22 cellular contexts compared by ENCODE assay signal in genomic region chr3:126889276-126890201, GRCh38.
"Had no signal": no experiment of that assay in that cellular context is flagged by ENCODE, and none has a peak within 500 bp of the region (broad histone marks: within the 10 kb centered on the region; RNA-seq: fewer than 3 reads in every experiment).

No MANE protein-coding gene starts in this region.

- H3K9me3 ChIP-seq: gastrocnemius medialis, heart left ventricle, left ventricle myocardium inferior, pancreas, spleen, thoracic aorta, upper lobe of left lung had no signal

- H3K4me1 Mint-ChIP-seq: activated naive CD8-positive, alpha-beta T cell treated with anti-CD3 and anti-CD28 coated beads, Interleukin-2, amount 50 U/mL, for 24 hours; stimulated activated naive B cell treated with anti-CD40 and anti-IgM and Interleukin-4, amounts not matched to agents 10 μg/mL and 1 μg/mL and 100 μg/mL, for 72 hours had no signal

- H3K9ac ChIP-seq: neural progenitor cell had no signal

- H3K9me3 Mint-ChIP-seq: activated CD4-positive, alpha-beta T cell treated with anti-CD3 and anti-CD28 coated beads, Interleukin-2, amount 10 ng/mL, durations not matched to agents 7 days and 5 days; activated naive CD4-positive, alpha-beta T cell treated with anti-CD3 and anti-CD28 coated beads, Interleukin-2, amount 10 ng/mL, durations not matched to agents 7 days and 5 days; activated naive CD8-positive, alpha-beta T cell treated with anti-CD3 and anti-CD28 coated beads, Interleukin-2, amount 50 U/mL, for 24 hours; activated T-cell treated with anti-CD3 and anti-CD28 coated beads, Interleukin-2, amount 50 U/mL, for 24 hours; brain; neural progenitor cell; stimulated activated naive B cell treated with anti-CD40 and anti-IgM and Interleukin-4, amounts not matched to agents 10 μg/mL and 1 μg/mL and 100 μg/mL, for 72 hours; T-cell had no signal

- H3K36me3 ChIP-seq: gastrocnemius medialis, heart left ventricle, neural progenitor cell, pancreas, thoracic aorta, upper lobe of left lung had no signal

- H3K27ac Mint-ChIP-seq: activated CD4-positive, alpha-beta T cell treated with anti-CD3 and anti-CD28 coated beads, Interleukin-2, amount 10 ng/mL, durations not matched to agents 7 days and 5 days; activated CD8-positive, alpha-beta T cell treated with anti-CD3 and anti-CD28 coated beads, Interleukin-2, amount 10 ng/mL, durations not matched to agents 7 days and 5 days; activated naive CD4-positive, alpha-beta T cell treated with anti-CD3 and anti-CD28 coated beads, Interleukin-2, amount 10 ng/mL, durations not matched to agents 7 days and 5 days; activated naive CD8-positive, alpha-beta T cell treated with anti-CD3 and anti-CD28 coated beads, Interleukin-2, amount 50 U/mL, for 24 hours; activated T-cell treated with anti-CD3 and anti-CD28 coated beads, Interleukin-2, amount 50 U/mL, for 24 hours; T-cell had no signal

- H3K27ac ChIP-seq: gastrocnemius medialis, heart left ventricle, left ventricle myocardium inferior, neural progenitor cell, pancreas, spleen, thoracic aorta, upper lobe of left lung had no signal

- H3K4me3 Mint-ChIP-seq: activated CD4-positive, alpha-beta T cell treated with anti-CD3 and anti-CD28 coated beads, Interleukin-2, amount 10 ng/mL, durations not matched to agents 7 days and 5 days; activated CD8-positive, alpha-beta T cell treated with anti-CD3 and anti-CD28 coated beads, Interleukin-2, amount 10 ng/mL, durations not matched to agents 7 days and 5 days; activated naive CD4-positive, alpha-beta T cell treated with anti-CD3 and anti-CD28 coated beads, Interleukin-2, amount 10 ng/mL, durations not matched to agents 7 days and 5 days; activated naive CD8-positive, alpha-beta T cell treated with anti-CD3 and anti-CD28 coated beads, Interleukin-2, amount 50 U/mL, for 24 hours; activated T-cell treated with anti-CD3 and anti-CD28 coated beads, Interleukin-2, amount 50 U/mL, for 24 hours; brain; neural progenitor cell; stimulated activated naive B cell treated with anti-CD40 and anti-IgM and Interleukin-4, amounts not matched to agents 10 μg/mL and 1 μg/mL and 100 μg/mL, for 72 hours; T-cell had no signal

- H3K4me1 ChIP-seq: neural progenitor cell, pancreas had no signal

- H3K4me2 ChIP-seq: neural progenitor cell had no signal

- H3K36me3 Mint-ChIP-seq: activated naive CD4-positive, alpha-beta T cell treated with anti-CD3 and anti-CD28 coated beads, Interleukin-2, amount 10 ng/mL, durations not matched to agents 7 days and 5 days; brain had no signal

- H3K4me3 ChIP-seq: gastrocnemius medialis, heart left ventricle, left ventricle myocardium inferior, neural progenitor cell, pancreas, spleen, thoracic aorta, upper lobe of left lung had no signal

- DNase-seq: activated CD4-positive, alpha-beta T cell treated with anti-CD3 and anti-CD28 coated beads, Interleukin-2, amount 10 ng/mL, durations not matched to agents 7 days and 5 days; activated CD8-positive, alpha-beta T cell treated with anti-CD3 and anti-CD28 coated beads, Interleukin-2, amount 10 ng/mL, durations not matched to agents 7 days and 5 days; activated naive CD4-positive, alpha-beta T cell treated with anti-CD3 and anti-CD28 coated beads, Interleukin-2, amount 10 ng/mL, durations not matched to agents 7 days and 5 days; activated naive CD8-positive, alpha-beta T cell treated with anti-CD3 and anti-CD28 coated beads, Interleukin-2, amount 50 U/mL, for 24 hours; activated T-cell treated with anti-CD3 and anti-CD28 coated beads, Interleukin-2, amount 50 U/mL, for 24 hours; central memory CD4-positive, alpha-beta T cell; cortex of kidney; gastrocnemius medialis; heart left ventricle; left ventricle myocardium inferior; pancreas; spleen; stimulated activated CD4-positive, alpha-beta T cell treated with anti-CD3 and anti-CD28 coated beads, Interleukin-4, amount 100 ng/mL, for 4 hours; stimulated activated naive B cell treated with anti-CD40 and anti-IgM and Interleukin-4, amounts not matched to agents 10 μg/mL and 1 μg/mL and 100 μg/mL, for 72 hours; T-cell; T-helper 9 cell; upper lobe of left lung had no signal

- H3K27me3 Mint-ChIP-seq: activated CD4-positive, alpha-beta T cell treated with anti-CD3 and anti-CD28 coated beads, Interleukin-2, amount 10 ng/mL, durations not matched to agents 7 days and 5 days; activated naive CD4-positive, alpha-beta T cell treated with anti-CD3 and anti-CD28 coated beads, Interleukin-2, amount 10 ng/mL, durations not matched to agents 7 days and 5 days; activated naive CD8-positive, alpha-beta T cell treated with anti-CD3 and anti-CD28 coated beads, Interleukin-2, amount 50 U/mL, for 24 hours; activated T-cell treated with anti-CD3 and anti-CD28 coated beads, Interleukin-2, amount 50 U/mL, for 24 hours; brain; T-cell had no signal

- H3K27me3 ChIP-seq: gastrocnemius medialis, neural progenitor cell, pancreas, spleen, upper lobe of left lung had no signal

- H2AFZ ChIP-seq: neural progenitor cell had no signal

- ATAC-seq: activated CD4-positive, CD25-positive, alpha-beta regulatory T cell treated with anti-CD3 and anti-CD28 coated beads, Interleukin-2, amount 50 U/mL, for 24 hours; activated CD8-positive, alpha-beta T cell treated with anti-CD3 and anti-CD28 coated beads, Interleukin-2, amount 10 ng/mL, durations not matched to agents 7 days and 5 days; activated naive CD8-positive, alpha-beta T cell treated with anti-CD3 and anti-CD28 coated beads, Interleukin-2, amount 50 U/mL, for 24 hours; gastrocnemius medialis; pancreas; sciatic nerve; stimulated activated naive B cell treated with anti-CD40 and anti-IgM and Interleukin-4, amounts not matched to agents 10 μg/mL and 1 μg/mL and 100 μg/mL, for 72 hours; T-cell had no signal
